27 cellular contexts compared by ENCODE assay signal in the genomic region with DNA sequence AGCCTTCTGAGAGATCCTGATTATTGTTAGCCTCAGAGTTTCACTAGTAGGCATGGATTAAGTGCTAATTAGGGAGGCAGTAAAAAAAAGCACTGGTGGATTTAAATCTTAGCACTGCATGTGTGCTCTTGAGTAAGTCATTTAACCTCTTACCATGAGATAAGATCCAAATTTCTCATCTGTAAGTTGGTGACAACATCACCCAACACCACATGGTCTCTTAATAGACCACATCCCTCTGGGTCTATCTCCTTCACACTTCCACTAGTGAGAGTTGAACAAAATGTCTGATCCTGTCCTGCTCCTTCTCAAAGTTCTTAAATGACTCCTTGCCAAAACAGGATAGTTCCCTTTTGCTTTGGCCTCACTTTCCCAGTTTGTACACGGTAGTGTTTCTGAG. TPM values are rescaled to one million over a fixed set of nuclear protein-coding genes. Genes with fewer than 3 reads are reported as not detected.
"Had no signal": no experiment of that assay in that cellular context is flagged by ENCODE, and none has a peak within 500 bp of the region (broad histone marks: within the 10 kb centered on the region; RNA-seq: fewer than 3 reads in every experiment).

No MANE protein-coding gene starts in this region.

- H3K9me3 Mint-ChIP-seq: activated B cell treated with CpG ODN at 0.5 μM for 24 hours; activated CD4-positive, alpha-beta T cell treated with anti-CD3 and anti-CD28 coated beads, Interleukin-2, amount 10 ng/mL, durations not matched to agents 7 days and 5 days; stimulated activated naive CD8-positive, alpha-beta T cell treated with anti-CD3 and anti-CD28 coated beads, Interleukin-15, Interleukin-2, amounts not matched to agents 100 ng/mL and 50 ng/mL, for 24 hours had no signal

- H3K4me3 Mint-ChIP-seq: activated B cell treated with CpG ODN at 0.5 μM for 24 hours; activated CD4-positive, alpha-beta T cell treated with anti-CD3 and anti-CD28 coated beads, Interleukin-2, amount 10 ng/mL, durations not matched to agents 7 days and 5 days; stimulated activated naive CD8-positive, alpha-beta T cell treated with anti-CD3 and anti-CD28 coated beads, Interleukin-15, Interleukin-2, amounts not matched to agents 100 ng/mL and 50 ng/mL, for 24 hours had no signal

- H3K4me1 Mint-ChIP-seq: activated B cell treated with CpG ODN at 0.5 μM for 24 hours had no signal

- H3K27ac Mint-ChIP-seq: activated B cell treated with CpG ODN at 0.5 μM for 24 hours; activated CD4-positive, alpha-beta T cell treated with anti-CD3 and anti-CD28 coated beads, Interleukin-2, amount 10 ng/mL, durations not matched to agents 7 days and 5 days; stimulated activated naive CD8-positive, alpha-beta T cell treated with anti-CD3 and anti-CD28 coated beads, Interleukin-15, Interleukin-2, amounts not matched to agents 100 ng/mL and 50 ng/mL, for 24 hours had no signal

- H3K4me3 ChIP-seq: adrenal gland, breast epithelium, esophagus muscularis mucosa, gastroesophageal sphincter, heart left ventricle, left lung, ovary, psoas muscle, suprapubic skin, transverse colon, vagina had no signal

- DNase-seq: activated B cell treated with CpG ODN at 0.5 μM for 24 hours; activated CD4-positive, alpha-beta T cell treated with anti-CD3 and anti-CD28 coated beads, Interleukin-2, amount 10 ng/mL, durations not matched to agents 7 days and 5 days; activated CD8-positive, alpha-beta memory T cell treated with anti-CD3 and anti-CD28 coated beads for 24 hours; activated CD8-positive, alpha-beta memory T cell treated with anti-CD3 and anti-CD28 coated beads, Interleukin-2, amount 50 U/mL, for 48 hours; activated effector memory CD4-positive, alpha-beta T cell treated with anti-CD3 and anti-CD28 coated beads, Interleukin-2, amount 50 U/mL, for 16 hours; activated naive CD4-positive, alpha-beta T cell treated with anti-CD3 and anti-CD28 coated beads, Interleukin-2, amount 50 U/mL, for 16 hours; activated T-cell treated with anti-CD3 and anti-CD28 coated beads, Interleukin-2, amount 50 U/mL, for 48 hours; adrenal gland; cerebellar nuclear complex; effector CD4-positive, alpha-beta T cell; heart left ventricle; left lung; mammary epithelial cell; ovary; psoas muscle; right cardiac atrium; stimulated activated CD4-positive, alpha-beta T cell treated with anti-CD3 and anti-CD28 coated beads, Interleukin-2, amount 100 ng/mL, for 24 hours; T-helper 9 cell; transverse colon had no signal

- ATAC-seq: gastroesophageal sphincter, heart left ventricle, left lung, psoas muscle, right cardiac atrium had no signal

- H3K27me3 Mint-ChIP-seq: activated B cell treated with CpG ODN at 0.5 μM for 24 hours; activated CD4-positive, alpha-beta T cell treated with anti-CD3 and anti-CD28 coated beads, Interleukin-2, amount 10 ng/mL, durations not matched to agents 7 days and 5 days; stimulated activated naive CD8-positive, alpha-beta T cell treated with anti-CD3 and anti-CD28 coated beads, Interleukin-15, Interleukin-2, amounts not matched to agents 100 ng/mL and 50 ng/mL, for 24 hours had no signal

RNA-seq across cellular contexts. Expression of gene DMRTA2, which starts 29.5 kb away (rescaled TPM):
- total RNA-seq: activated B cell treated with CpG ODN at 0.5 μM for 24 hours; activated CD4-positive, alpha-beta T cell treated with anti-CD3 and anti-CD28 coated beads, Interleukin-2, amount 10 ng/mL, durations not matched to agents 7 days and 5 days; adrenal gland; astrocyte; esophagus muscularis mucosa; kidney epithelial cell; left lung; psoas muscle; right cardiac atrium; suprapubic skin; transverse colon; vagina had no signal
- polyA plus RNA-seq: heart left ventricle, mammary epithelial cell, ovary had no signal
